ENCODE assay signal across 18 cellular contexts in genomic region chr1:3135746-3136455, GRCh38.
DNase-seq lines count a peak whose midpoint lies in the region; ATAC-seq and TF ChIP-seq lines count a peak whose summit lies in the region.
"Had no signal": no experiment of that assay in that cellular context is flagged by ENCODE, and none has a peak within 500 bp of the region (broad histone marks: within the 10 kb centered on the region; RNA-seq: fewer than 3 reads in every experiment).

No MANE protein-coding gene starts in this region.

- H3K27ac Mint-ChIP-seq in activated CD8-positive, alpha-beta memory T cell treated with anti-CD3 and anti-CD28 coated beads, Interleukin-2, amount 10 ng/mL, durations not matched to agents 7 days and 5 days, result no peak overlapping the region
- H3K27ac Mint-ChIP-seq: CD4-positive, alpha-beta T cell; HFFc6 had no signal

- 74% methylated on average over 33 of the region's 35 CpGs for WGBS in hepatocyte (ENCODE audit: low lambda C conversion rate, missing lambda C conversion rate)
- 51 to 73% (median 58%) methylated on average over 26 to 35 of the region's 35 CpGs for WGBS in stomach, 5 donors
- 60% methylated on average over 2 of the region's 35 CpGs; no CpG with 5 or more reads in 1 of the 2 donors for WGBS in esophagus squamous epithelium, 2 donors

- H3K27ac ChIP-seq in hepatocyte (peak overlapping the region; percentile 87), stomach (peak overlapping the region; percentile 86 to 95 (median 87)), esophagus squamous epithelium (no peak overlapping the region)
- H3K27ac ChIP-seq: Peyer's patch, SK-N-MC had no signal

- no peaks in the 10 kb centered on the region for H3K9me2 ChIP-seq in hepatocyte (replicated peaks; ENCODE audit: insufficient read depth)

- H3K36me3 ChIP-seq in H7 (replicated peaks; ENCODE audit: control insufficient read depth, insufficient read depth, low read length) (no peaks in the 10 kb centered on the region), hepatocyte (replicated peaks; ENCODE audit: insufficient read depth, low read depth) (no peaks in the 10 kb centered on the region), stomach (no peaks in the 10 kb centered on the region), esophagus squamous epithelium (no peaks in the 10 kb centered on the region)
- H3K36me3 ChIP-seq: BE2C, Peyer's patch had no signal

- no peak overlapping the region for H3K4me3 Mint-ChIP-seq in activated CD8-positive, alpha-beta memory T cell treated with anti-CD3 and anti-CD28 coated beads, Interleukin-2, amount 10 ng/mL, durations not matched to agents 7 days and 5 days
- H3K4me3 Mint-ChIP-seq: CD4-positive, alpha-beta T cell; HFFc6 had no signal

- TF ChIP-seq EP300 in stomach (IDR thresholded peaks at IDR 0.05), result no peak

- no peak overlapping the region for H2AFZ ChIP-seq in hepatocyte

- intact Hi-C loops in stomach (cut with DNase I; ENCODE audit: low total_unique reads) (no loop called here), esophagus squamous epithelium (cut with DNase I) (no loop called here)

- H3K36me3 Mint-ChIP-seq in activated CD8-positive, alpha-beta memory T cell treated with anti-CD3 and anti-CD28 coated beads, Interleukin-2, amount 10 ng/mL, durations not matched to agents 7 days and 5 days, result no peaks in the 10 kb centered on the region

- H3K27me3 ChIP-seq in H7 (ENCODE audit: control insufficient read depth, insufficient read depth, low read length) (no peaks in the 10 kb centered on the region), hepatocyte (no peaks in the 10 kb centered on the region), stomach (peaks cover 0 to 37% (median 0%) of the 10 kb centered on the region in 3 donors), esophagus squamous epithelium (peaks cover 0 to 85% (median 0%) of the 10 kb centered on the region in 4 donors)
- H3K27me3 ChIP-seq: Peyer's patch had no signal

- TF ChIP-seq CTCF in hepatocyte (IDR thresholded peaks at IDR 0.05; ENCODE audit: poor library complexity), result no peak
- no peak for TF ChIP-seq CTCF in stomach (IDR thresholded peaks at IDR 0.05)
- TF ChIP-seq CTCF in esophagus squamous epithelium (IDR thresholded peaks at IDR 0.05), result no peak

- H3K79me2 ChIP-seq in hepatocyte, result no peaks in the 10 kb centered on the region

- no peaks in the 10 kb centered on the region for H3K9me3 Mint-ChIP-seq in activated CD8-positive, alpha-beta memory T cell treated with anti-CD3 and anti-CD28 coated beads, Interleukin-2, amount 10 ng/mL, durations not matched to agents 7 days and 5 days (ENCODE audit: low read depth)
- H3K9me3 Mint-ChIP-seq: CD4-positive, alpha-beta T cell had no signal

- CTCF ChIA-PET in activated CD8-positive, alpha-beta memory T cell treated with anti-CD3 and anti-CD28 coated beads, Interleukin-2, amount 10 ng/mL, durations not matched to agents 7 days and 5 days (lab: Charles Lee), result no interaction called here

- no peak for ATAC-seq in activated CD8-positive, alpha-beta memory T cell treated with anti-CD3 and anti-CD28 coated beads, Interleukin-2, amount 10 ng/mL, durations not matched to agents 7 days and 5 days
- ATAC-seq: K562 had no signal

- no peak overlapping the region for H3K4me3 ChIP-seq in H7 (ENCODE audit: insufficient read depth, low read depth, low read length)
- no peak overlapping the region for H3K4me3 ChIP-seq in hepatocyte
- no peak overlapping the region for H3K4me3 ChIP-seq in stomach
- no peak overlapping the region for H3K4me3 ChIP-seq in esophagus squamous epithelium
- H3K4me3 ChIP-seq: K562, Peyer's patch, SK-N-MC had no signal

- H3K4me1 ChIP-seq in hepatocyte (ENCODE audit: insufficient read depth) (peaks cover 44% of the 10 kb centered on the region), stomach (peaks cover 42 to 80% (median 76%) of the 10 kb centered on the region in 4 donors), esophagus squamous epithelium (peaks cover 0 to 8% (median 0%) of the 10 kb centered on the region in 3 donors)
- H3K4me1 ChIP-seq: BE2C had no signal

- H3K9me3 ChIP-seq in hepatocyte (ENCODE audit: low read depth), result no peaks in the 10 kb centered on the region
- H3K9me3 ChIP-seq in stomach, result no peaks in the 10 kb centered on the region
- no peaks in the 10 kb centered on the region for H3K9me3 ChIP-seq in esophagus squamous epithelium
- H3K9me3 ChIP-seq: BE2C, Peyer's patch had no signal

- H4K20me1 ChIP-seq in hepatocyte (ENCODE audit: insufficient read depth, poor library complexity, severe bottlenecking), result no peaks in the 10 kb centered on the region

- DNase-seq in NCI-H1417 (lab: John Stamatoyannopoulos, UW), result peak in 2 of 3 experiments; percentile 25 to 52
- DNase-seq in NCI-H1417 treated with DMSO at 0.1 percent for 48 hours (lab: John Stamatoyannopoulos, UW), result no peak
- peak; percentile 82 for DNase-seq in H7
- DNase-seq in hepatocyte (ENCODE audit: low spot score), result no peak
- DNase-seq in stomach, result peak; percentile 60
- no peak for DNase-seq in activated CD8-positive, alpha-beta memory T cell treated with anti-CD3 and anti-CD28 coated beads, Interleukin-2, amount 10 ng/mL, durations not matched to agents 7 days and 5 days
- no peak for DNase-seq in Kasumi-1 (lab: John Stamatoyannopoulos, UW)
- DNase-seq in esophagus squamous epithelium (lab: John Stamatoyannopoulos, UW), result no peak
- DNase-seq: 8988T; BE2C; CD4-positive, alpha-beta T cell; HFFc6; NCI-H446 treated with DMSO at 0.1 percent for 48 hours; NCI-H82; Peyer's patch; Right ventricle myocardium superior had no signal

- no peaks in the 10 kb centered on the region for H3K4me1 Mint-ChIP-seq in activated CD8-positive, alpha-beta memory T cell treated with anti-CD3 and anti-CD28 coated beads, Interleukin-2, amount 10 ng/mL, durations not matched to agents 7 days and 5 days

- TF ChIP-seq POLR2A in stomach (IDR thresholded peaks at IDR 0.05), result no peak
- TF ChIP-seq POLR2A in esophagus squamous epithelium (IDR thresholded peaks at IDR 0.05), result no peak

- H3K4me2 ChIP-seq in hepatocyte, result peak overlapping the region; percentile 43

- H3K27me3 Mint-ChIP-seq in activated CD8-positive, alpha-beta memory T cell treated with anti-CD3 and anti-CD28 coated beads, Interleukin-2, amount 10 ng/mL, durations not matched to agents 7 days and 5 days, result no peaks in the 10 kb centered on the region
- H3K27me3 Mint-ChIP-seq: CD4-positive, alpha-beta T cell had no signal

Comparison
In these comparisons a context has a peak if more than half of its experiments do, and no peak if none do; other contexts are left out.
1. DNase-seq: peak in NCI-H1417 (2 of 3), H7 (single experiment) and stomach (single experiment); none in NCI-H1417 treated with DMSO at 0.1 percent for 48 hours (single experiment), hepatocyte (single experiment), activated CD8-positive, alpha-beta memory T cell treated with anti-CD3 and anti-CD28 coated beads, Interleukin-2, amount 10 ng/mL, durations not matched to agents 7 days and 5 days (single experiment), Kasumi-1 (0 of 2) and esophagus squamous epithelium (single experiment).
2. H3K27ac ChIP-seq: peak in hepatocyte (single experiment) and stomach (5 of 5); none in esophagus squamous epithelium (0 of 4).